ENCODE assay signal across 14 cellular contexts in the genomic region with DNA sequence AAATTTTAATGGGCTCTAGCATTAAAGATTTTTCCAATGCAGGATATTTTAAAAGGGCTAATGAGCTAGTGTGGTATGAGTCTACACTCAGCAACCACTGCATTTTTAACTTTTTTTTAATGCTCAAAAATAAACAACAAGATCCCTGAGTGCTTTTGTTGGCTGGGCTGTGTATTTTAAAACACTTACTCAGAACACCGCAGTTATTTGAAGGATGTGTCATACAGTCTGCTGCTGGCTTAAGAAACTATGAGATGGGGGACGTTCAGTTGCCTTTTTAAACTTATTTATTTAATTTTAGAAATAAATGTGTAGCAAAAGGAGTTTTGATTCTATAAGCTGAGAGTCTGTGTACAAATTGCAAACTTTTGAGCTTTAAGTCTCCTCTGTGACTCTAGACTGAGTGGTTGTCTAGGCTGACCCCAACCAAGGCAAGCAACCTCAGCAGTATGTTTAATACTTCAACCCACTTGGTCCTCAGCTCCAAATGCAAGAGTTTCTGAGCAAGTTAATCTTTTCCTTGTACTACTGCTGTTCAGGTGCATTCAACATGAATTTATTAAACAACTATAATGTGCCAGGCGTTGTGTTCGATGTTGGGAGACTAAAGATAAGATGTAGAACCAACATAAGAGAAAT.
A peak's percentile ranks its signal among the peaks of the same experiment; 100 is the strongest.
DNase-seq lines count a peak whose midpoint lies in the region; ATAC-seq, FAIRE-seq and TF ChIP-seq lines count a peak whose summit lies in the region.
"Had no signal": no experiment of that assay in that cellular context is flagged by ENCODE, and none has a peak within 500 bp of the region (broad histone marks: within the 10 kb centered on the region; RNA-seq: fewer than 3 reads in every experiment).

No MANE protein-coding gene starts in this region.

- H3K36me3 ChIP-seq in mesodermal cell (ENCODE audit: control insufficient read depth, insufficient read depth, low read length), result no peaks in the 10 kb centered on the region
- H3K36me3 ChIP-seq: sigmoid colon had no signal

- no peak for FAIRE-seq in D721Med (lab: Jason Lieb, UNC)

- no peak for ATAC-seq in HG03432 (IDR thresholded peaks at IDR 0.05; ENCODE audit: unreplicated experiment)
- ATAC-seq: mucosa of descending colon had no signal

- DNase-seq in AG10803 (ENCODE audit: low read depth) (peak; percentile 92), NCI-H460 (ENCODE audit: extremely low read depth, low read depth) (peak; percentile 59), dedifferentiated amniotic fluid mesenchymal stem cell (ENCODE audit: extremely low spot score) (peak; percentile 81), ureter (ENCODE audit: low spot score) (no peak), D721Med (ENCODE audit: insufficient read length, low spot score) (no peak)
- DNase-seq in stimulated activated CD4-positive, alpha-beta T cell treated with anti-CD3 and anti-CD28 coated beads, Interleukin-4, amount 100 ng/mL, for 24 hours, result no peak
- DNase-seq: CD4-positive, alpha-beta memory T cell; central memory CD4-positive, alpha-beta T cell; mucosa of descending colon; NCI-H2081; sigmoid colon had no signal

- peaks cover 3% of the 10 kb centered on the region for H3K4me1 ChIP-seq in mesodermal cell (ENCODE audit: control insufficient read depth, insufficient read depth, low read length, poor library complexity, severe bottlenecking)
- H3K4me1 ChIP-seq: sigmoid colon had no signal

- no peak for TF ChIP-seq CTCF in AG10803 (conservative IDR thresholded peaks at IDR 0.05; ENCODE audit: low read length)
- no peak for TF ChIP-seq CTCF in D721Med (IDR thresholded peaks at IDR 0.05; ENCODE audit: insufficient read depth, missing control alignments)

- H3K9me3 ChIP-seq in mesodermal cell (ENCODE audit: control insufficient read depth, low read length), result no peaks in the 10 kb centered on the region
- H3K9me3 ChIP-seq: mucosa of descending colon, sigmoid colon had no signal

- peak overlapping the region; percentile 88 for H3K27ac ChIP-seq in mesodermal cell (ENCODE audit: low read depth, low read length, severe bottlenecking)
- H3K27ac ChIP-seq: VCaP had no signal

- WGBS in mesodermal cell (ENCODE audit: insufficient coverage in 2 of 2), 2 experiments, result no CpG with 5 or more reads among the region's 4 CpGs

- no peak overlapping the region for H3K4me3 ChIP-seq in AG10803 (ENCODE audit: low read length)
- H3K4me3 ChIP-seq in mesodermal cell (ENCODE audit: extremely low read depth, insufficient read depth, low read length, poor library complexity, severe bottlenecking), result no peak overlapping the region
- H3K4me3 ChIP-seq: mucosa of descending colon, sigmoid colon had no signal

Comparison
In these comparisons a context has a peak if more than half of its experiments do, and no peak if none do; other contexts are left out.
1. DNase-seq: peak in AG10803 (single experiment), NCI-H460 (single experiment) and dedifferentiated amniotic fluid mesenchymal stem cell (single experiment); none in ureter (single experiment), stimulated activated CD4-positive, alpha-beta T cell treated with anti-CD3 and anti-CD28 coated beads, Interleukin-4, amount 100 ng/mL, for 24 hours (single experiment) and D721Med (single experiment).